1 cellular context compared by ENCODE assay signal in the genomic region with DNA sequence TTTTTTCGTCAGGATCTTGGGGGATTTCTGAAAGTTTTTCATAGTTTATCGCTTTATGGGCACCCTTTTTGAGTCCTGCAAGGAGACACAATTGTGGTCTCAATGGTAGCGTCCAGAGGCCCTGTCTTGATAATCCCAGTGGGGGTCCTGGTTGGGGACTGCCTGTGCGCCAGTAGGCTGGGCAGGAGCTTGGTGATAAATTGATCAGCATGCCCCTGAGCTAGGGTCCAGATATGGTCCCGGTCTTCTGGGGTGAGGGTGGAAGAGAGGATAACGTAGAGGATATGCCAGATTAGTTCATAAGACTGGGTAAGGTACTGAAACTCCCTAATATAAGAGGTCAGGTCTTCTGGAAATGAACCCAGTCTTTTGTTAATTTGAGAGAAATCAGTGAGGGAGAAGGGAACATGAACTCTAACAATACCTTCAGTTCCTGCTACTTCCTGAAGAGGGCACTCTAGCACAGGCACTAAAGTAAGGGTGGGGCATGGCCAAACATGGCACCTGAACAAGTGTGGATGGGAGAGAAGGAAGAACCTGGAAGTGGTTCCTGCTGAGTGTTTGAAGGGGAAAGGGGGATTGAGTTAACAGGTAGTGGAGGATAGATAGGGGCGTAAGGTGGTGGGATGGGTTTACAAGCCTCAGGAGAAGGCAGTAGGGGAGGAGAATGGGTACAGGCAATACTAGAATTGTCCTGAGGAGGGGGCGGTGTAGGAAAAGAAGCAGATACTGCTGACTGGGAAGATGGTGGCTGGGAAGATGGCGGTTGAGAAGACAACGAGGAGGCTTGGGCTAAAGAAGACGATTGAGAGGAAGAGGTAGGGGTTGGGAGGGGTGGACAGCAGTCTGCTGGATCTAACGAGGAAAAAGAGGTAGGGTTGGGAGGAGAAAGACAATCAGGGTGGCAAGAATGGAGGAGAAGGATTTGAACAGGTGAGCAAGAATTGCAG.
TF ChIP-seq lines count a peak whose summit lies in the region.

No MANE protein-coding gene starts in this region.

TF ChIP-seq in K562, 482 proteins besides CTCF, POLR2A, EP300 and RAD21 (continued from another document and continues in another):
- no peak for TF ChIP-seq EWSR1 (IDR thresholded peaks at IDR 0.05; ENCODE audit: borderline replicate concordance, low read depth, partially characterized antibody)
- no peak for TF ChIP-seq SMARCC2 (IDR thresholded peaks at IDR 0.05; ENCODE audit: low read depth)
- TF ChIP-seq, protein P1, sequence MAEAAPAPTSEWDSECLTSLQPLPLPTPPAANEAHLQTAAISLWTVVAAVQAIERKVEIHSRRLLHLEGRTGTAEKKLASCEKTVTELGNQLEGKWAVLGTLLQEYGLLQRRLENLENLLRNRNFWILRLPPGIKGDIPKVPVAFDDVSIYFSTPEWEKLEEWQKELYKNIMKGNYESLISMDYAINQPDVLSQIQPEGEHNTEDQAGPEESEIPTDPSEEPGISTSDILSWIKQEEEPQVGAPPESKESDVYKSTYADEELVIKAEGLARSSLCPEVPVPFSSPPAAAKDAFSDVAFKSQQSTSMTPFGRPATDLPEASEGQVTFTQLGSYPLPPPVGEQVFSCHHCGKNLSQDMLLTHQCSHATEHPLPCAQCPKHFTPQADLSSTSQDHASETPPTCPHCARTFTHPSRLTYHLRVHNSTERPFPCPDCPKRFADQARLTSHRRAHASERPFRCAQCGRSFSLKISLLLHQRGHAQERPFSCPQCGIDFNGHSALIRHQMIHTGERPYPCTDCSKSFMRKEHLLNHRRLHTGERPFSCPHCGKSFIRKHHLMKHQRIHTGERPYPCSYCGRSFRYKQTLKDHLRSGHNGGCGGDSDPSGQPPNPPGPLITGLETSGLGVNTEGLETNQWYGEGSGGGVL (CRISPR knock-in tag; IDR thresholded peaks at IDR 0.05), result 0 out of 2 replicates have a peak, but pooled peaks have one; percentile 39
- peak; percentile 58; the same call in 1 of the 2 replicates for TF ChIP-seq HSF4 (CRISPR knock-in tag; IDR thresholded peaks at IDR 0.05; ENCODE audit: borderline replicate concordance)
- peak; percentile 61 for TF ChIP-seq POLR2B (IDR thresholded peaks at IDR 0.05; ENCODE audit: low read depth, partially characterized antibody)
- TF ChIP-seq TEAD1 (CRISPR knock-in tag; IDR thresholded peaks at IDR 0.05), result peak in 1 of 2 experiments; percentile 41; a peak in 1 of 4 replicates
- no peak for TF ChIP-seq GTF2A2 (tag; IDR thresholded peaks at IDR 0.05)
- 0 out of 2 replicates have a peak, but pooled peaks have one; percentile 35 for TF ChIP-seq ESRRA (IDR thresholded peaks at IDR 0.05; ENCODE audit: borderline replicate concordance, low read depth)
- TF ChIP-seq ZNF282 (CRISPR knock-in tag; IDR thresholded peaks at IDR 0.05), result no peak
- peak; percentile 51 for TF ChIP-seq NCOA4 (IDR thresholded peaks at IDR 0.05; ENCODE audit: partially characterized antibody)
- TF ChIP-seq, protein P2, sequence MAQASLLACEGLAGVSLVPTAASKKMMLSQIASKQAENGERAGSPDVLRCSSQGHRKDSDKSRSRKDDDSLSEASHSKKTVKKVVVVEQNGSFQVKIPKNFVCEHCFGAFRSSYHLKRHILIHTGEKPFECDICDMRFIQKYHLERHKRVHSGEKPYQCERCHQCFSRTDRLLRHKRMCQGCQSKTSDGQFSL (CRISPR knock-in tag; IDR thresholded peaks at IDR 0.05), result no peak
- TF ChIP-seq, protein P2 (tag; IDR thresholded peaks at IDR 0.05), result peak in 1 of 2 experiments; percentile 59; a peak in 1 of 4 replicates
- TF ChIP-seq SMC3 (conservative IDR thresholded peaks at IDR 0.05; ENCODE audit: insufficient read depth, low read depth, low read length), result peak; percentile 55
- TF ChIP-seq HLTF (IDR thresholded peaks at IDR 0.05), result peak; percentile 94
- TF ChIP-seq, protein P3, sequence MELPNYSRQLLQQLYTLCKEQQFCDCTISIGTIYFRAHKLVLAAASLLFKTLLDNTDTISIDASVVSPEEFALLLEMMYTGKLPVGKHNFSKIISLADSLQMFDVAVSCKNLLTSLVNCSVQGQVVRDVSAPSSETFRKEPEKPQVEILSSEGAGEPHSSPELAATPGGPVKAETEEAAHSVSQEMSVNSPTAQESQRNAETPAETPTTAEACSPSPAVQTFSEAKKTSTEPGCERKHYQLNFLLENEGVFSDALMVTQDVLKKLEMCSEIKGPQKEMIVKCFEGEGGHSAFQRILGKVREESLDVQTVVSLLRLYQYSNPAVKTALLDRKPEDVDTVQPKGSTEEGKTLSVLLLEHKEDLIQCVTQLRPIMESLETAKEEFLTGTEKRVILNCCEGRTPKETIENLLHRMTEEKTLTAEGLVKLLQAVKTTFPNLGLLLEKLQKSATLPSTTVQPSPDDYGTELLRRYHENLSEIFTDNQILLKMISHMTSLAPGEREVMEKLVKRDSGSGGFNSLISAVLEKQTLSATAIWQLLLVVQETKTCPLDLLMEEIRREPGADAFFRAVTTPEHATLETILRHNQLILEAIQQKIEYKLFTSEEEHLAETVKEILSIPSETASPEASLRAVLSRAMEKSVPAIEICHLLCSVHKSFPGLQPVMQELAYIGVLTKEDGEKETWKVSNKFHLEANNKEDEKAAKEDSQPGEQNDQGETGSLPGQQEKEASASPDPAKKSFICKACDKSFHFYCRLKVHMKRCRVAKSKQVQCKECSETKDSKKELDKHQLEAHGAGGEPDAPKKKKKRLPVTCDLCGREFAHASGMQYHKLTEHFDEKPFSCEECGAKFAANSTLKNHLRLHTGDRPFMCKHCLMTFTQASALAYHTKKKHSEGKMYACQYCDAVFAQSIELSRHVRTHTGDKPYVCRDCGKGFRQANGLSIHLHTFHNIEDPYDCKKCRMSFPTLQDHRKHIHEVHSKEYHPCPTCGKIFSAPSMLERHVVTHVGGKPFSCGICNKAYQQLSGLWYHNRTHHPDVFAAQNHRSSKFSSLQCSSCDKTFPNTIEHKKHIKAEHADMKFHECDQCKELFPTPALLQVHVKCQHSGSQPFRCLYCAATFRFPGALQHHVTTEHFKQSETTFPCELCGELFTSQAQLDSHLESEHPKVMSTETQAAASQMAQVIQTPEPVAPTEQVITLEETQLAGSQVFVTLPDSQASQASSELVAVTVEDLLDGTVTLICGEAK (IDR thresholded peaks at IDR 0.05), result peak; percentile 37; the same call in 1 of the 2 replicates
- TF ChIP-seq, protein P3 (CRISPR knock-in tag; IDR thresholded peaks at IDR 0.05), result no peak
- 0 out of 2 replicates have a peak, but pooled peaks have one; percentile 26 for TF ChIP-seq HDAC8 (tag; IDR thresholded peaks at IDR 0.05)
- TF ChIP-seq, protein P4, sequence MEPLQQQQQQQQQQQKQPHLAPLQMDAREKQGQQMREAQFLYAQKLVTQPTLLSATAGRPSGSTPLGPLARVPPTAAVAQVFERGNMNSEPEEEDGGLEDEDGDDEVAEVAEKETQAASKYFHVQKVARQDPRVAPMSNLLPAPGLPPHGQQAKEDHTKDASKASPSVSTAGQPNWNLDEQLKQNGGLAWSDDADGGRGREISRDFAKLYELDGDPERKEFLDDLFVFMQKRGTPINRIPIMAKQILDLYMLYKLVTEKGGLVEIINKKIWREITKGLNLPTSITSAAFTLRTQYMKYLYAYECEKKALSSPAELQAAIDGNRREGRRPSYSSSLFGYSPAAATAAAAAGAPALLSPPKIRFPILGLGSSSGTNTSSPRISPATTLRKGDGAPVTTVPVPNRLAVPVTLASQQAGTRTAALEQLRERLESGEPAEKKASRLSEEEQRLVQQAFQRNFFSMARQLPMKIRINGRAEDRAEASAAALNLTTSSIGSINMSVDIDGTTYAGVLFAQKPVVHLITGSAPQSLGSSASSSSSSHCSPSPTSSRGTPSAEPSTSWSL (CRISPR knock-in tag; IDR thresholded peaks at IDR 0.05; ENCODE audit: borderline replicate concordance), result 0 out of 2 replicates have a peak, but pooled peaks have one; percentile 56
- TF ChIP-seq SP2 (IDR thresholded peaks at IDR 0.05; ENCODE audit: extremely low read depth, low read depth, low read length, poor library complexity, severe bottlenecking), result no peak
- peak; percentile 14; the same call in 1 of the 2 replicates for TF ChIP-seq ZNF444 (CRISPR knock-in tag; IDR thresholded peaks at IDR 0.05)
- TF ChIP-seq KLF6 (CRISPR knock-in tag; IDR thresholded peaks at IDR 0.05; ENCODE audit: borderline replicate concordance), result peak; percentile 71; the same call in 1 of the 2 replicates
- TF ChIP-seq KDM4B (IDR thresholded peaks at IDR 0.05; ENCODE audit: borderline replicate concordance in 2 of 2, low read depth in 1 of 2), result no peak
- TF ChIP-seq, protein P5, sequence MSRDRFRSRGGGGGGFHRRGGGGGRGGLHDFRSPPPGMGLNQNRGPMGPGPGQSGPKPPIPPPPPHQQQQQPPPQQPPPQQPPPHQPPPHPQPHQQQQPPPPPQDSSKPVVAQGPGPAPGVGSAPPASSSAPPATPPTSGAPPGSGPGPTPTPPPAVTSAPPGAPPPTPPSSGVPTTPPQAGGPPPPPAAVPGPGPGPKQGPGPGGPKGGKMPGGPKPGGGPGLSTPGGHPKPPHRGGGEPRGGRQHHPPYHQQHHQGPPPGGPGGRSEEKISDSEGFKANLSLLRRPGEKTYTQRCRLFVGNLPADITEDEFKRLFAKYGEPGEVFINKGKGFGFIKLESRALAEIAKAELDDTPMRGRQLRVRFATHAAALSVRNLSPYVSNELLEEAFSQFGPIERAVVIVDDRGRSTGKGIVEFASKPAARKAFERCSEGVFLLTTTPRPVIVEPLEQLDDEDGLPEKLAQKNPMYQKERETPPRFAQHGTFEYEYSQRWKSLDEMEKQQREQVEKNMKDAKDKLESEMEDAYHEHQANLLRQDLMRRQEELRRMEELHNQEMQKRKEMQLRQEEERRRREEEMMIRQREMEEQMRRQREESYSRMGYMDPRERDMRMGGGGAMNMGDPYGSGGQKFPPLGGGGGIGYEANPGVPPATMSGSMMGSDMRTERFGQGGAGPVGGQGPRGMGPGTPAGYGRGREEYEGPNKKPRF (IDR thresholded peaks at IDR 0.05; ENCODE audit: low read depth, low read length), result no peak
- peak; percentile 82; the same call in 1 of the 2 replicates for TF ChIP-seq ZEB2 (IDR thresholded peaks at IDR 0.05)
- peak; percentile 90 for TF ChIP-seq C11orf30 (IDR thresholded peaks at IDR 0.05; ENCODE audit: low read depth)
- TF ChIP-seq ZBTB8A (IDR thresholded peaks at IDR 0.05; ENCODE audit: partially characterized antibody), result no peak
- 0 out of 2 replicates have a peak, but pooled peaks have one; percentile 9 for TF ChIP-seq PHTF2 (CRISPR knock-in tag; IDR thresholded peaks at IDR 0.05)
- 0 out of 2 replicates have a peak, but pooled peaks have one; percentile 14 for TF ChIP-seq MCM5 (IDR thresholded peaks at IDR 0.05; ENCODE audit: low read depth)
- TF ChIP-seq, protein P6, sequence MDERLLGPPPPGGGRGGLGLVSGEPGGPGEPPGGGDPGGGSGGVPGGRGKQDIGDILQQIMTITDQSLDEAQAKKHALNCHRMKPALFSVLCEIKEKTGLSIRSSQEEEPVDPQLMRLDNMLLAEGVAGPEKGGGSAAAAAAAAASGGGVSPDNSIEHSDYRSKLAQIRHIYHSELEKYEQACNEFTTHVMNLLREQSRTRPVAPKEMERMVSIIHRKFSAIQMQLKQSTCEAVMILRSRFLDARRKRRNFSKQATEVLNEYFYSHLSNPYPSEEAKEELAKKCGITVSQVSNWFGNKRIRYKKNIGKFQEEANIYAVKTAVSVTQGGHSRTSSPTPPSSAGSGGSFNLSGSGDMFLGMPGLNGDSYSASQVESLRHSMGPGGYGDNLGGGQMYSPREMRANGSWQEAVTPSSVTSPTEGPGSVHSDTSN (CRISPR knock-in tag; IDR thresholded peaks at IDR 0.05; ENCODE audit: low read depth), result no peak
- TF ChIP-seq, protein P6 (tag; conservative IDR thresholded peaks at IDR 0.05; ENCODE audit: low read depth), result peak; percentile 37; the same call in 1 of the 2 replicates
- no peak for TF ChIP-seq SRSF9 (IDR thresholded peaks at IDR 0.05; ENCODE audit: borderline replicate concordance, low read depth, low read length)
- TF ChIP-seq MAFG (tag; conservative IDR thresholded peaks at IDR 0.05), result peak; percentile 79
- TF ChIP-seq PTRF (tag; IDR thresholded peaks at IDR 0.05), result peak; percentile 74
- peak; percentile 43; the same call in 1 of the 2 replicates for TF ChIP-seq LEF1 (IDR thresholded peaks at IDR 0.05)
- TF ChIP-seq CXXC5 (CRISPR knock-in tag; IDR thresholded peaks at IDR 0.05), result peak; percentile 71
